23 cellular contexts compared by ENCODE assay signal in the genomic region with DNA sequence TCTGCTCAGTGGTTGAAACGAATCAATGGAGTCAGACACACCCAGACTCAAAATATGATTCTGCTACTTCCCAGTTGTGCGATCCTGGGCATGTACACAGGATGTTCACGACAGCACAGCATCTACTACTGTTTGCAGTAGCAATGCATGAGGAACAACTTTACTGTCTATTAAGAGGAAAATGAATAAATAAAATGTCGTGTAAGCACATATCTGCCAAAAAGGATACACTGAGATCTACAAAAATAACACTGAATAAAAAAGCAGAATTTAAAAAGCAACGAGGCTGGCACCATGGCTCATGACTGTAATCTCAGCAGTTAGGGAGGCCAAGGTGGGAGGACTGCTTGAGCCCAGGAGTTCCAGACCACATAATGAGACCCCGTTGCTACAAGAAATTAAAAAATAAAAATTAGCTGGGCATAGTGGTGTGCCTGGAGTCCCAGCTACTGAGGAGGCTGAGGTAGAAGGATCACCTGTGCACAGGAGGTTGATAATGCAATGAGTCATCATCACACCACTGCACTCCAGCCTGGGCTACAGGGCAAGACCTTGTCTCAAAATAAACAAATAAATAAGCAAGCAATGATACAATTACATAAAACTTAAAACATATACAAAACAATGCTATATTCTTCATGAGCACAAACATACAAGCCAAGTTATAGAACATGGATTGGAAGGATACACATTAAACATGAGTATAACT. TPM values are rescaled to one million over a fixed set of nuclear protein-coding genes. Genes with fewer than 3 reads are reported as not detected.
A peak's percentile ranks its signal among the peaks of the same experiment; 100 is the strongest.
DNase-seq lines count a peak whose midpoint lies in the region; ATAC-seq and TF ChIP-seq lines count a peak whose summit lies in the region.
"Had no signal": no experiment of that assay in that cellular context is flagged by ENCODE, and none has a peak within 500 bp of the region (broad histone marks: within the 10 kb centered on the region; RNA-seq: fewer than 3 reads in every experiment).

No MANE protein-coding gene starts in this region.

- peaks cover 13% of the 10 kb centered on the region for H3K36me3 Mint-ChIP-seq in activated naive CD4-positive, alpha-beta T cell treated with anti-CD3 and anti-CD28 coated beads, Interleukin-2, amount 50 U/mL, for 24 hours
- peaks cover 9 to 20% of the 10 kb centered on the region in 2 donors for H3K36me3 Mint-ChIP-seq in activated naive CD4-positive, alpha-beta T cell treated with anti-CD3 and anti-CD28 coated beads, Interleukin-2, amount 50 U/mL, for 72 hours
- peaks cover 10% of the 10 kb centered on the region for H3K36me3 Mint-ChIP-seq in chondrocyte (ENCODE audit: low read depth)

- TF ChIP-seq POLR2A in gastroesophageal sphincter (IDR thresholded peaks at IDR 0.05), result no peak

- H3K4me3 ChIP-seq in Panc1 (ENCODE audit: low read depth in 2 of 2, low read length in 2 of 2) (no peak overlapping the region), gastroesophageal sphincter (no peak overlapping the region)
- H3K4me3 ChIP-seq: BLaER1 treated with 17β-estradiol and CSF1 and Interleukin-3, amounts not matched to agents 10 nM and 100 nM had no signal

- H3K9me3 Mint-ChIP-seq in activated naive CD4-positive, alpha-beta T cell treated with anti-CD3 and anti-CD28 coated beads, Interleukin-2, amount 50 U/mL, for 24 hours, result no peaks in the 10 kb centered on the region
- H3K9me3 Mint-ChIP-seq in activated naive CD4-positive, alpha-beta T cell treated with anti-CD3 and anti-CD28 coated beads, Interleukin-2, amount 50 U/mL, for 72 hours, result no peaks in the 10 kb centered on the region
- H3K9me3 Mint-ChIP-seq in chondrocyte (ENCODE audit: low read depth), result no peaks in the 10 kb centered on the region
- H3K9me3 Mint-ChIP-seq: CD8-positive, alpha-beta memory T cell; IgD-negative memory B cell had no signal

- BruUV-seq in Panc1 (replicated peaks; lab: Mats Ljungman, UMichigan), result no TSS peak

- no peak overlapping the region for H3K4me3 Mint-ChIP-seq in activated naive CD4-positive, alpha-beta T cell treated with anti-CD3 and anti-CD28 coated beads, Interleukin-2, amount 50 U/mL, for 24 hours
- no peak overlapping the region for H3K4me3 Mint-ChIP-seq in chondrocyte (ENCODE audit: unreplicated experiment)
- H3K4me3 Mint-ChIP-seq: CD8-positive, alpha-beta memory T cell; IgD-negative memory B cell had no signal

- H3K36me3 ChIP-seq in Panc1 (ENCODE audit: control insufficient read depth, insufficient read depth, low read length) (peaks cover 6% of the 10 kb centered on the region; the same call in 1 of the 2 replicates), gastroesophageal sphincter (peaks cover 0 to 25% of the 10 kb centered on the region in 2 donors)

- H3K9me3 ChIP-seq in Panc1 (ENCODE audit: control insufficient read depth, insufficient read depth, low read depth, low read length) (no peaks in the 10 kb centered on the region), gastroesophageal sphincter (no peaks in the 10 kb centered on the region)
- H3K9me3 ChIP-seq: SK-N-SH had no signal

- in situ Hi-C loops in Panc1 (cut with HindIII; ENCODE audit: low pct_unique_long_range_greater_than_20kb, low sequenced_read_pairs), result no loop called here

- POLR2A ChIA-PET in Panc1 (lab: Charles Lee), result no interaction called here

- ATAC-seq in activated naive CD4-positive, alpha-beta T cell treated with anti-CD3 and anti-CD28 coated beads, Interleukin-2, amount 50 U/mL, for 72 hours, result no peak
- ATAC-seq in Panc1 (peak; percentile 71; the same call in 1 of the 2 replicates), gastroesophageal sphincter (no peak), HG03432 (IDR thresholded peaks at IDR 0.05; ENCODE audit: unreplicated experiment) (no peak)

- peak overlapping the region; percentile 55 for H3K27ac Mint-ChIP-seq in activated naive CD4-positive, alpha-beta T cell treated with anti-CD3 and anti-CD28 coated beads, Interleukin-2, amount 50 U/mL, for 24 hours
- peak overlapping the region in 1 of 2 donors; percentile 39 for H3K27ac Mint-ChIP-seq in activated naive CD4-positive, alpha-beta T cell treated with anti-CD3 and anti-CD28 coated beads, Interleukin-2, amount 50 U/mL, for 72 hours
- peak overlapping the region; percentile 12 for H3K27ac Mint-ChIP-seq in chondrocyte (ENCODE audit: unreplicated experiment)
- H3K27ac Mint-ChIP-seq: IgD-negative memory B cell had no signal

- DNase-seq in activated naive CD4-positive, alpha-beta T cell treated with anti-CD3 and anti-CD28 coated beads, Interleukin-2, amount 50 U/mL, for 72 hours (ENCODE audit: low spot score in 2 of 2), result no peak
- DNase-seq in Panc1 (ENCODE audit: low read depth, low spot score) (no peak), chondrocyte (ENCODE audit: low spot score) (no peak), NCI-H2081 treated with DMSO at 0.1 percent for 48 hours (lab: John Stamatoyannopoulos, UW) (no peak), NCI-H187 treated with DMSO at 0.1 percent for 48 hours (lab: John Stamatoyannopoulos, UW) (no peak)
- DNase-seq: CD8-positive, alpha-beta memory T cell; DMS79 treated with DMSO at 0.1 percent for 48 hours; Kasumi-1; MM.1S; NCI-H1092; NCI-H1436 treated with DMSO at 0.1 percent for 48 hours; NCI-H2081; NCI-H446 treated with DMSO at 0.1 percent for 48 hours; NCI-H69; OCI-M1; RPMI8226; SHP77 treated with DMSO at 0.1 percent for 48 hours; SK-N-SH had no signal

- H3K4me1 ChIP-seq in Panc1 (ENCODE audit: control insufficient read depth, insufficient read depth, low read length), result peaks cover 5% of the 10 kb centered on the region; the same call in 1 of the 2 replicates
- H3K4me1 ChIP-seq in gastroesophageal sphincter, result peaks cover 0 to 8% (median 0%) of the 10 kb centered on the region in 3 donors

- no peak for TF ChIP-seq EP300 in gastroesophageal sphincter (IDR thresholded peaks at IDR 0.05)

- H3K27me3 Mint-ChIP-seq in activated naive CD4-positive, alpha-beta T cell treated with anti-CD3 and anti-CD28 coated beads, Interleukin-2, amount 50 U/mL, for 24 hours, result no peaks in the 10 kb centered on the region
- no peaks in the 10 kb centered on the region for H3K27me3 Mint-ChIP-seq in chondrocyte (ENCODE audit: low read depth)
- H3K27me3 Mint-ChIP-seq: CD8-positive, alpha-beta memory T cell; IgD-negative memory B cell had no signal

- no peak for TF ChIP-seq CTCF in Panc1 (IDR thresholded peaks at IDR 0.05)
- no peak for TF ChIP-seq CTCF in chondrocyte (IDR thresholded peaks at IDR 0.05)
- no peak for TF ChIP-seq CTCF in gastroesophageal sphincter (IDR thresholded peaks at IDR 0.05)

- CTCF ChIA-PET in Panc1 (lab: Charles Lee), result no interaction called here

- H3K27me3 ChIP-seq in Panc1 (ENCODE audit: control insufficient read depth, insufficient read depth, low read length), result no peaks in the 10 kb centered on the region
- H3K27me3 ChIP-seq in gastroesophageal sphincter, result no peaks in the 10 kb centered on the region
- H3K27me3 ChIP-seq: BLaER1 treated with 17β-estradiol and CSF1 and Interleukin-3, amounts not matched to agents 10 nM and 100 nM had no signal

- 57 to 65% methylated on average over 6 of the region's 6 CpGs for WGBS in gastroesophageal sphincter (ENCODE audit: low coverage in 1 of 2), 2 donors

- intact Hi-C loops in Panc1 (cut with micrococcal nuclease; ENCODE audit: unreplicated experiment), result no loop called here

- H3K4me1 Mint-ChIP-seq in activated naive CD4-positive, alpha-beta T cell treated with anti-CD3 and anti-CD28 coated beads, Interleukin-2, amount 50 U/mL, for 24 hours, result peaks cover 31% of the 10 kb centered on the region
- peaks cover 15% of the 10 kb centered on the region for H3K4me1 Mint-ChIP-seq in chondrocyte (ENCODE audit: low read depth)

- H3K27ac ChIP-seq in Panc1 (ENCODE audit: low read length) (no peak overlapping the region), gastroesophageal sphincter (no peak overlapping the region)

RNA-seq across cellular contexts. Expression of a gene that starts 8.7 kb away (rescaled TPM):
- 10 to 100 TPM; 27.6 to 42.2 TPM for total RNA-seq in activated naive CD4-positive, alpha-beta T cell treated with anti-CD3 and anti-CD28 coated beads, Interleukin-2, amount 50 U/mL, for 72 hours
- total RNA-seq in Panc1 (2021; ENCODE audit: unreplicated experiment), result 39.0 TPM
- 9.6 TPM for polyA plus RNA-seq in Panc1 (2012; ENCODE audit: insufficient read length)
- 48.5 to 53.1 TPM (median 50.1 TPM) in 3 replicates for total RNA-seq in chondrocyte
- total RNA-seq in gastroesophageal sphincter, result 10 to 100 TPM; 36.5 to 47.9 (median 42.8) TPM

RNA-seq across cellular contexts. Expression of a gene that starts 14.3 kb away (rescaled TPM):
- 10 to 100 TPM in 1 of 2 donors, 1 to 10 TPM in 1; 9.8 to 19.9 TPM for total RNA-seq in activated naive CD4-positive, alpha-beta T cell treated with anti-CD3 and anti-CD28 coated beads, Interleukin-2, amount 50 U/mL, for 72 hours
- total RNA-seq in Panc1 (2021; ENCODE audit: unreplicated experiment) (16.7 TPM), chondrocyte (53.5 to 57.5 TPM (median 53.6 TPM) in 3 replicates), gastroesophageal sphincter (10 to 100 TPM; 17.9 to 30.5 (median 24.9) TPM)
- 5.5 TPM for polyA plus RNA-seq in Panc1 (2012; ENCODE audit: insufficient read length)

RNA-seq across cellular contexts. Expression of a gene that starts 52.0 kb away (rescaled TPM):
- total RNA-seq in activated naive CD4-positive, alpha-beta T cell treated with anti-CD3 and anti-CD28 coated beads, Interleukin-2, amount 50 U/mL, for 72 hours, result 1 to 10 TPM; 3.1 to 8.1 TPM
- 18.6 TPM for total RNA-seq in Panc1 (2021; ENCODE audit: unreplicated experiment)
- polyA plus RNA-seq in Panc1 (2012; ENCODE audit: insufficient read length), result 26.4 TPM
- total RNA-seq in chondrocyte, result 48.9 to 61.5 TPM (median 61.0 TPM) in 3 replicates
- 100 to 1,000 TPM; 122 to 180 (median 157) TPM for total RNA-seq in gastroesophageal sphincter
